In genomic region chr1:36398370-36398977, GRCh38 we compare ENCODE assay signal across 8 cellular contexts. TPM values are rescaled to one million over a fixed set of nuclear protein-coding genes. Genes with fewer than 3 reads are reported as not detected.
DNase-seq lines count a peak whose midpoint lies in the region; ATAC-seq and TF ChIP-seq lines count a peak whose summit lies in the region.

No MANE protein-coding gene starts in this region.

- H2AFZ ChIP-seq in DND-41 (ENCODE audit: low read depth, low read length): peak overlapping the region; percentile 96; the same call in 1 of the 2 replicates
- H2AFZ ChIP-seq in OCI-LY7 (ENCODE audit: low read length): peak overlapping the region; percentile 68; the same call in 1 of the 2 replicates

- no peaks in the 10 kb centered on the region for H3K9me3 ChIP-seq in DND-41 (ENCODE audit: insufficient read depth, low read length, severe bottlenecking)
- H3K9me3 ChIP-seq in OCI-LY7 (ENCODE audit: low read length): peaks cover 8% of the 10 kb centered on the region; the same call in 1 of the 2 replicates
- no peaks in the 10 kb centered on the region for H3K9me3 ChIP-seq in ectodermal cell (ENCODE audit: control insufficient read depth, low read length)

- no peaks in the 10 kb centered on the region for H3K9me2 ChIP-seq in OCI-LY7 (ENCODE audit: insufficient read depth, low read length)

- POLR2A ChIA-PET in OCI-LY7 (lab: Charles Lee): interaction anchor here (0.6 to 4.5 kb wide), 6 partner anchors 9 to 1186 kb away, joined by 3 to 49 read pairs (median 4); no protein-coding TSS in a partner anchor

- peak overlapping the region; percentile 98 for H3K4me3 Mint-ChIP-seq in osteocyte (ENCODE audit: unreplicated experiment)

- H4K20me1 ChIP-seq in DND-41 (ENCODE audit: insufficient read depth, low read length) (peaks cover 6% of the 10 kb centered on the region; the same call in 1 of the 2 replicates), OCI-LY7 (ENCODE audit: insufficient read depth, low read length) (no peaks in the 10 kb centered on the region)

- H3K79me2 ChIP-seq in DND-41 (ENCODE audit: insufficient read depth, low read length): peaks cover 35% of the 10 kb centered on the region
- H3K79me2 ChIP-seq in OCI-LY7 (ENCODE audit: insufficient read depth, low read depth, low read length): peaks cover 34% of the 10 kb centered on the region; the same call in 1 of the 2 replicates

- H3K9me3 Mint-ChIP-seq in osteocyte (ENCODE audit: unreplicated experiment): no peaks in the 10 kb centered on the region

- TF ChIP-seq CTCF in DND-41 (IDR thresholded peaks at IDR 0.05; ENCODE audit: borderline replicate concordance, extremely low read depth, low read length, poor library complexity, severe bottlenecking) (no peak), OCI-LY7 (conservative IDR thresholded peaks at IDR 0.05; ENCODE audit: low read length) (no peak), osteocyte (IDR thresholded peaks at IDR 0.05) (no peak)

- BruUV-seq in OCI-LY7 (replicated peaks; lab: Mats Ljungman, UMichigan): no TSS peak

- H3K27ac ChIP-seq in DND-41 (ENCODE audit: low read length) (no peak overlapping the region; the same call in 1 of the 2 replicates), OCI-LY7 (ENCODE audit: low read depth, low read length, poor library complexity, severe bottlenecking) (peak overlapping the region; percentile 61), ectodermal cell (ENCODE audit: insufficient read depth, low read depth, low read length, poor library complexity, severe bottlenecking) (no peak overlapping the region)

- H3K36me3 Mint-ChIP-seq in osteocyte (ENCODE audit: unreplicated experiment): no peaks in the 10 kb centered on the region

- H3K36me3 ChIP-seq in DND-41 (ENCODE audit: insufficient read depth, low read length) (peaks cover 12% of the 10 kb centered on the region), OCI-LY7 (ENCODE audit: insufficient read depth, low read length) (peaks cover 9% of the 10 kb centered on the region), ectodermal cell (ENCODE audit: control insufficient read depth, insufficient read depth, low read length) (peaks cover 4% of the 10 kb centered on the region)

- H3K4me1 ChIP-seq in DND-41 (ENCODE audit: insufficient read depth, low read length): peaks cover 27% of the 10 kb centered on the region
- H3K4me1 ChIP-seq in OCI-LY7 (ENCODE audit: insufficient read depth, low read length, poor library complexity, severe bottlenecking): peaks cover 45% of the 10 kb centered on the region
- no peaks in the 10 kb centered on the region for H3K4me1 ChIP-seq in ectodermal cell (ENCODE audit: control insufficient read depth, insufficient read depth, low read length)

- DNase-seq in DND-41: no peak
- no peak for DNase-seq in OCI-LY7 (ENCODE audit: low spot score)
- no peak for DNase-seq in osteocyte (ENCODE audit: extremely low spot score, unreplicated experiment)
- DNase-seq in SHP77 (lab: John Stamatoyannopoulos, UW): no peak
- DNase-seq in dedifferentiated amniotic fluid mesenchymal stem cell (ENCODE audit: extremely low spot score): no peak
- no peak for DNase-seq in AG08395 (ENCODE audit: low spot score)

- intact Hi-C loops in OCI-LY7 (cut with micrococcal nuclease; ENCODE audit: unreplicated experiment): no loop called here

- peak overlapping the region; percentile 90 for H3K4me2 ChIP-seq in DND-41 (ENCODE audit: insufficient read depth, low read length)
- peak overlapping the region; percentile 97 for H3K4me2 ChIP-seq in OCI-LY7 (ENCODE audit: low read length)

- H3K27ac Mint-ChIP-seq in osteocyte (ENCODE audit: unreplicated experiment): peak overlapping the region; percentile 95

- CTCF ChIA-PET in OCI-LY7 (lab: Charles Lee; ENCODE audit: unreplicated experiment): interaction anchor here (1.1 to 1.5 kb wide), 3 partner anchors 10 to 22 kb away, joined by 3 to 9 read pairs (median 5); no protein-coding TSS in a partner anchor

- peak overlapping the region; percentile 82 for H3K9ac ChIP-seq in DND-41 (ENCODE audit: low read depth, low read length)

- 93 to 94% methylated on average over 7 of the region's 7 CpGs for WGBS in ectodermal cell, 2 experiments

- H3K4me3 ChIP-seq in DND-41 (ENCODE audit: low read depth in 1 of 2, low read length in 2 of 2) (peak overlapping the region; percentile 90 to 97; a peak in 3 of 4 replicates), OCI-LY7 (ENCODE audit: low read depth, low read length, poor library complexity, severe bottlenecking) (peak overlapping the region; percentile 77), ectodermal cell (ENCODE audit: insufficient read depth, low read depth, low read length) (peak overlapping the region; percentile 75)

- ATAC-seq in DND-41 (ENCODE audit: insufficient read depth, low read depth) (no peak), HG03342 (IDR thresholded peaks at IDR 0.05; ENCODE audit: unreplicated experiment) (no peak)

- H3K27me3 ChIP-seq in DND-41 (ENCODE audit: insufficient read depth, low read length, poor library complexity) (no peaks in the 10 kb centered on the region), ectodermal cell (ENCODE audit: control insufficient read depth, insufficient read depth, low read length, poor library complexity, severe bottlenecking) (no peaks in the 10 kb centered on the region)

- H3K4me1 Mint-ChIP-seq in osteocyte (ENCODE audit: unreplicated experiment): peaks cover 38% of the 10 kb centered on the region

- no peaks in the 10 kb centered on the region for H3K27me3 Mint-ChIP-seq in osteocyte (ENCODE audit: unreplicated experiment)

RNA-seq across cellular contexts. Expression of gene LSM10, which starts 0.8 kb away (rescaled TPM):
- total RNA-seq in OCI-LY7 (2014; rRNA removed; shearing (Covaris generic)): 42.3 and 43.2 TPM in 2 replicates
- 132 and 133 TPM in 2 replicates for total RNA-seq in OCI-LY7 (2022)
- polyA plus RNA-seq in ectodermal cell (2013, experiment 1 of 4): 39.6 TPM
- polyA plus RNA-seq in ectodermal cell (2013, experiment 2 of 4): 36.9 TPM
- polyA plus RNA-seq in ectodermal cell (2013, experiment 3 of 4): 33.6 TPM
- polyA plus RNA-seq in ectodermal cell (2013, experiment 4 of 4): 33.9 TPM
- 46.5 and 48.2 TPM in 2 replicates for total RNA-seq in osteocyte

RNA-seq across cellular contexts. Expression of gene STK40, which starts 12.8 kb away (rescaled TPM):
- 41.9 and 43.8 TPM in 2 replicates for total RNA-seq in OCI-LY7 (2014; rRNA removed; shearing (Covaris generic))
- total RNA-seq in OCI-LY7 (2022) (81.9 and 83.9 TPM in 2 replicates), osteocyte (42.0 and 45.0 TPM in 2 replicates)
- 30.9 TPM for polyA plus RNA-seq in ectodermal cell (2013, experiment 1 of 4)
- 29.5 TPM for polyA plus RNA-seq in ectodermal cell (2013, experiment 2 of 4)
- 23.0 TPM for polyA plus RNA-seq in ectodermal cell (2013, experiment 3 of 4)
- polyA plus RNA-seq in ectodermal cell (2013, experiment 4 of 4): 25.0 TPM

RNA-seq across cellular contexts. Expression of gene OSCP1, which starts 51.8 kb away (rescaled TPM):
- total RNA-seq in OCI-LY7 (2014; rRNA removed; shearing (Covaris generic)): 0.82 and 1.4 TPM in 2 replicates
- 2.0 and 3.5 TPM in 2 replicates for total RNA-seq in OCI-LY7 (2022)
- polyA plus RNA-seq in ectodermal cell (2013, experiment 1 of 4): 10.8 TPM
- 12.5 TPM for polyA plus RNA-seq in ectodermal cell (2013, experiment 2 of 4)
- 8.2 TPM for polyA plus RNA-seq in ectodermal cell (2013, experiment 3 of 4)
- polyA plus RNA-seq in ectodermal cell (2013, experiment 4 of 4): 8.8 TPM
- 5.0 and 7.1 TPM in 2 replicates for total RNA-seq in osteocyte
